In the genomic region with DNA sequence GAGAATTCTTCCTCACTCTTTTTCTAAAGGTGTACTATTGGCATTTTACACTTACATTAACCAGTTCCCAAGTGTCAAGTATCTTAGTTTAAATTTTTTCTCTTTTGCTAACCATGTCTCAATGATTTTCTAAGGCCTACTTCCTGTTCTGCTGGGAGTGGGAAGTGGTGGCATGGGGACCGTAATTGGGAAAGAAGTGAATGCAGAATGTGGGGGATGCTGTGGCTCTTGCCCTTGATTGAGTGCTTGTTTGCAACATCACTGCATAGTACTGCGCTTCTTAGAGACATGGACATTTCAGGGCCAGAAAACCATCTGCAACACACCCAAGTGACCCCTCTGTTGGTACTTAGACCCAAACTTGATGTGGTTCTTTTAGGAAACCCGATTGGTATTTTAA, we compare ENCODE assay signal across 1 cellular context.
TF ChIP-seq lines count a peak whose summit lies in the region.

No MANE protein-coding gene starts in this region.

TF ChIP-seq in K562, 482 proteins besides CTCF, POLR2A, EP300 and RAD21 (continued from another document):
- TF ChIP-seq, protein P1, sequence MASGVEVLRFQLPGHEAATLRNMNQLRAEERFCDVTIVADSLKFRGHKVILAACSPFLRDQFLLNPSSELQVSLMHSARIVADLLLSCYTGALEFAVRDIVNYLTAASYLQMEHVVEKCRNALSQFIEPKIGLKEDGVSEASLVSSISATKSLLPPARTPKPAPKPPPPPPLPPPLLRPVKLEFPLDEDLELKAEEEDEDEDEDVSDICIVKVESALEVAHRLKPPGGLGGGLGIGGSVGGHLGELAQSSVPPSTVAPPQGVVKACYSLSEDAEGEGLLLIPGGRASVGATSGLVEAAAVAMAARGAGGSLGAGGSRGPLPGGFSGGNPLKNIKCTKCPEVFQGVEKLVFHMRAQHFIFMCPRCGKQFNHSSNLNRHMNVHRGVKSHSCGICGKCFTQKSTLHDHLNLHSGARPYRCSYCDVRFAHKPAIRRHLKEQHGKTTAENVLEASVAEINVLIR (CRISPR knock-in tag; IDR thresholded peaks at IDR 0.05), result no peak
- no peak for TF ChIP-seq DIDO1 (tag; IDR thresholded peaks at IDR 0.05; ENCODE audit: low read depth)
- TF ChIP-seq, protein P2, sequence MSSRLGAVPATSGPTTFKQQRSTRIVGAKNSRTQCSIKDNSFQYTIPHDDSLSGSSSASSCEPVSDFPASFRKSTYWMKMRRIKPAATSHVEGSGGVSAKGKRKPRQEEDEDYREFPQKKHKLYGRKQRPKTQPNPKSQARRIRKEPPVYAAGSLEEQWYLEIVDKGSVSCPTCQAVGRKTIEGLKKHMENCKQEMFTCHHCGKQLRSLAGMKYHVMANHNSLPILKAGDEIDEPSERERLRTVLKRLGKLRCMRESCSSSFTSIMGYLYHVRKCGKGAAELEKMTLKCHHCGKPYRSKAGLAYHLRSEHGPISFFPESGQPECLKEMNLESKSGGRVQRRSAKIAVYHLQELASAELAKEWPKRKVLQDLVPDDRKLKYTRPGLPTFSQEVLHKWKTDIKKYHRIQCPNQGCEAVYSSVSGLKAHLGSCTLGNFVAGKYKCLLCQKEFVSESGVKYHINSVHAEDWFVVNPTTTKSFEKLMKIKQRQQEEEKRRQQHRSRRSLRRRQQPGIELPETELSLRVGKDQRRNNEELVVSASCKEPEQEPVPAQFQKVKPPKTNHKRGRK (tag; IDR thresholded peaks at IDR 0.05), result no peak
- no peak for TF ChIP-seq ZC3H4 (CRISPR knock-in tag; IDR thresholded peaks at IDR 0.05; ENCODE audit: borderline replicate concordance)
- TF ChIP-seq ESRRA (IDR thresholded peaks at IDR 0.05; ENCODE audit: borderline replicate concordance, low read depth), result no peak
- TF ChIP-seq RFX1 (IDR thresholded peaks at IDR 0.05), result no peak
- no peak for TF ChIP-seq HMGXB4 (CRISPR knock-in tag; IDR thresholded peaks at IDR 0.05)
- TF ChIP-seq ZNF140 (CRISPR knock-in tag; IDR thresholded peaks at IDR 0.05), result no peak
